ENCODE assay signal across 1 cellular context in genomic region chr6:42923656-42924055, GRCh38.
TF ChIP-seq lines count a peak whose summit lies in the region.

No MANE protein-coding gene starts in this region.

TF ChIP-seq in endothelial cell of umbilical vein, 7 proteins besides CTCF, POLR2A, EP300 and RAD21:
- TF ChIP-seq GATA2 (IDR thresholded peaks at IDR 0.05; ENCODE audit: insufficient read depth, insufficient read length, low read depth, low read length) (peak; percentile 13), MYC (IDR thresholded peaks at IDR 0.05; ENCODE audit: low read depth, low read length) (no peak)
